In the genomic region with DNA sequence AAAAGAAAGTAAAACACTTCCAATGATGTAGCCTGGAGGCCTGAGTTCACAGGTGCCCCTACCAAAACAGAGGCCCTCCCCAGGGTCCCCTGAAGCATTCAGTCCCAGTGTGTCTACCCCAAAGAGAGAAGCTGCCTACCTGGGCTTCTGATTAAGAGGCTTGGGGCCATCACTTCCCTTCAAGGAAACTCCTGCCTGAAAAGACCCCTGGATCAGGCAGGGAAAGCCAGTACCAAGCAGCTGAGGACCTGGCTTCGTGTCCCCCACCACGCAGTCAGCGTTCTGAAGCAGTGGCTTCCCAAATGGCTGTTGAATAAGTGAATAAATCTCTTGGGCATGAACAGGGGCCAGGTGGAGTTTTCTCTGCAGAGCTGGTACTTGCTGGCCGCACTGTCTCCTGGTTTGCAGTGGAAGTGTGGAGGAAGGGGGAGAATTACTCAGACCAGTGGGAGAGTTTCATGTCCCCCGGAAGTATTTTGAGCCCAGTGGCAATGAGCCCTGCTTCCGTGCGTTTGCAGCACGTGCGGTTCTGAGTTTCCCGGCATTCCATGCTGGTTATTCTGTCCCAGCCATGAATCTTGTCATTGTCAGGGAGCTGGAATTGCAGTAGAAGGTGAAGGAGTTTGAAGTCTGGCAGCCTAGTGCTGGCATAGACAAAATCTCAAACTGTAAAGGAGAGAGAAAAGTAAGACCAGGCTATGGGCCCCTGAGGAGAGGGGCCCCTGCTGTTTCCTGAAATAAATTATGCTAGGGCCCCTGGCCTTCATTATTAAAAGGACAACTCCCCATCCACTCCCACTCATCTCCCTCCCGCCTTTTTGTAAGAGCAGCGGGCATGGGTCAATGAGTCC, we compare ENCODE assay signal across 1 cellular context.
A peak's percentile ranks its signal among the peaks of the same experiment; 100 is the strongest.
TF ChIP-seq lines count a peak whose summit lies in the region.

No MANE protein-coding gene starts in this region.

TF ChIP-seq in HepG2, 621 proteins besides CTCF, POLR2A, EP300 and RAD21 (continued from another document):
- TF ChIP-seq, protein P1, sequence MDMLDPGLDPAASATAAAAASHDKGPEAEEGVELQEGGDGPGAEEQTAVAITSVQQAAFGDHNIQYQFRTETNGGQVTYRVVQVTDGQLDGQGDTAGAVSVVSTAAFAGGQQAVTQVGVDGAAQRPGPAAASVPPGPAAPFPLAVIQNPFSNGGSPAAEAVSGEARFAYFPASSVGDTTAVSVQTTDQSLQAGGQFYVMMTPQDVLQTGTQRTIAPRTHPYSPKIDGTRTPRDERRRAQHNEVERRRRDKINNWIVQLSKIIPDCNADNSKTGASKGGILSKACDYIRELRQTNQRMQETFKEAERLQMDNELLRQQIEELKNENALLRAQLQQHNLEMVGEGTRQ (IDR thresholded peaks at IDR 0.05; ENCODE audit: low read depth, low read length): no peak
- TF ChIP-seq, protein P1 (CRISPR knock-in tag; IDR thresholded peaks at IDR 0.05; ENCODE audit: borderline replicate concordance): 0 out of 2 replicates have a peak, but pooled peaks have one; percentile 21
- TF ChIP-seq ZSCAN20 (CRISPR knock-in tag; IDR thresholded peaks at IDR 0.05; ENCODE audit: borderline replicate concordance) (no peak), ZBTB38 (CRISPR knock-in tag; IDR thresholded peaks at IDR 0.05) (no peak), ZNF737 (CRISPR knock-in tag; IDR thresholded peaks at IDR 0.05; ENCODE audit: borderline replicate concordance) (no peak), ZNF83 (CRISPR knock-in tag; IDR thresholded peaks at IDR 0.05; ENCODE audit: borderline replicate concordance) (0 out of 2 replicates have a peak, but pooled peaks have one; percentile 15), KLF15 (CRISPR knock-in tag; IDR thresholded peaks at IDR 0.05; ENCODE audit: borderline replicate concordance) (peak; percentile 26; the same call in 1 of the 2 replicates), ZNF264 (CRISPR knock-in tag; IDR thresholded peaks at IDR 0.05) (no peak)
- TF ChIP-seq, protein P2, sequence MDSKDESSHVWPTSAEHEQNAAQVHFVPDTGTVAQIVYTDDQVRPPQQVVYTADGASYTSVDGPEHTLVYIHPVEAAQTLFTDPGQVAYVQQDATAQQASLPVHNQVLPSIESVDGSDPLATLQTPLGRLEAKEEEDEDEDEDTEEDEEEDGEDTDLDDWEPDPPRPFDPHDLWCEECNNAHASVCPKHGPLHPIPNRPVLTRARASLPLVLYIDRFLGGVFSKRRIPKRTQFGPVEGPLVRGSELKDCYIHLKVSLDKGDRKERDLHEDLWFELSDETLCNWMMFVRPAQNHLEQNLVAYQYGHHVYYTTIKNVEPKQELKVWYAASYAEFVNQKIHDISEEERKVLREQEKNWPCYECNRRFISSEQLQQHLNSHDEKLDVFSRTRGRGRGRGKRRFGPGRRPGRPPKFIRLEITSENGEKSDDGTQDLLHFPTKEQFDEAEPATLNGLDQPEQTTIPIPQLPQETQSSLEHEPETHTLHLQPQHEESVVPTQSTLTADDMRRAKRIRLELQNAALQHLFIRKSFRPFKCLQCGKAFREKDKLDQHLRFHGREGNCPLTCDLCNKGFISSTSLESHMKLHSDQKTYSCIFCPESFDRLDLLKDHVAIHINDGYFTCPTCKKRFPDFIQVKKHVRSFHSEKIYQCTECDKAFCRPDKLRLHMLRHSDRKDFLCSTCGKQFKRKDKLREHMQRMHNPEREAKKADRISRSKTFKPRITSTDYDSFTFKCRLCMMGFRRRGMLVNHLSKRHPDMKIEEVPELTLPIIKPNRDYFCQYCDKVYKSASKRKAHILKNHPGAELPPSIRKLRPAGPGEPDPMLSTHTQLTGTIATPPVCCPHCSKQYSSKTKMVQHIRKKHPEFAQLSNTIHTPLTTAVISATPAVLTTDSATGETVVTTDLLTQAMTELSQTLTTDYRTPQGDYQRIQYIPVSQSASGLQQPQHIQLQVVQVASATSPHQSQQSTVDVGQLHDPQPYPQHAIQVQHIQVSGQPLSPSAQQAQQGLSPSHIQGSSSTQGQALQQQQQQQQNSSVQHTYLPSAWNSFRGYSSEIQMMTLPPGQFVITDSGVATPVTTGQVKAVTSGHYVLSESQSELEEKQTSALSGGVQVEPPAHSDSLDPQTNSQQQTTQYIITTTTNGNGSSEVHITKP (CRISPR knock-in tag; IDR thresholded peaks at IDR 0.05; ENCODE audit: low read depth): 0 out of 2 replicates have a peak, but pooled peaks have one; percentile 7
